7 cellular contexts compared by ENCODE assay signal in the genomic region with DNA sequence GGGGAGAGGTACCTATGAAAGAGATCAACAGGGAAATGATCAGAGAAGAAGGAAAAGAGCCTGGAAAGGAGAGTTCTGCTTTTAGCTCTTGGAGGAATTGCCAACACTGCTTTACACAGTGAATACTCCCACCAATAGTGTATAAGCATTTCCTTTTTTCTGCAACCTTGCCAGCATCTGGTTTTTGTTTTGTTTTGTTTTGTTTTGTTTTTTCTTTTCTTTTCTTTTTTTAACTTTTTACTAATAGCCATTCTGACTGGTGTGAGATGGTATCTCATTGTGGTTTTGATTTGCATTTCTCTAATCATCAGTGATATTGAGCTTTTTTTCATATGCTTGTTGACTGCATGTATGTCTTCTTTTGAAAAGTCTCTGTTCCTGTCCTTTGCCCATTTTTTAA.
DNase-seq lines count a peak whose midpoint lies in the region; ATAC-seq, FAIRE-seq and TF ChIP-seq lines count a peak whose summit lies in the region.
"Not testable (repeated sequence)": the region's sequence is repeated elsewhere in the genome, so short reads cannot be mapped to it uniquely, and the experiment has no call there.

No MANE protein-coding gene starts in this region.

- ATAC-seq in GM18873 (IDR thresholded peaks at IDR 0.05; ENCODE audit: low FRiP score, unreplicated experiment) (peak; percentile 49), GM19455 (IDR thresholded peaks at IDR 0.05; ENCODE audit: unreplicated experiment) (peak; percentile 81), GM21619 (IDR thresholded peaks at IDR 0.05; ENCODE audit: unreplicated experiment) (peak; percentile 71), HG02678 (IDR thresholded peaks at IDR 0.05; ENCODE audit: unreplicated experiment) (peak; percentile 64), HG03280 (IDR thresholded peaks at IDR 0.05; ENCODE audit: unreplicated experiment) (peak; percentile 72)

- not testable (repeated sequence) for FAIRE-seq in GM12891 (lab: Jason Lieb, UNC)
- FAIRE-seq in TTC549 (lab: Jason Lieb, UNC): peak; percentile 36

- TF ChIP-seq POLR2A in GM12891 (IDR thresholded peaks at IDR 0.05; ENCODE audit: low read depth, low read length): not testable (repeated sequence)

- not testable (repeated sequence) for DNase-seq in GM12891 (ENCODE audit: insufficient read length, low spot score)

TF ChIP-seq in GM12891, 5 proteins besides CTCF, POLR2A, EP300 and RAD21:
- TF ChIP-seq SPI1 (IDR thresholded peaks at IDR 0.05; ENCODE audit: low read depth, low read length): peak; percentile 19; the same call in 1 of the 2 replicates
TF ChIP-seq in GM12891: peak in this region for 1; not testable (repeated sequence) for 4.
